In the genomic region with DNA sequence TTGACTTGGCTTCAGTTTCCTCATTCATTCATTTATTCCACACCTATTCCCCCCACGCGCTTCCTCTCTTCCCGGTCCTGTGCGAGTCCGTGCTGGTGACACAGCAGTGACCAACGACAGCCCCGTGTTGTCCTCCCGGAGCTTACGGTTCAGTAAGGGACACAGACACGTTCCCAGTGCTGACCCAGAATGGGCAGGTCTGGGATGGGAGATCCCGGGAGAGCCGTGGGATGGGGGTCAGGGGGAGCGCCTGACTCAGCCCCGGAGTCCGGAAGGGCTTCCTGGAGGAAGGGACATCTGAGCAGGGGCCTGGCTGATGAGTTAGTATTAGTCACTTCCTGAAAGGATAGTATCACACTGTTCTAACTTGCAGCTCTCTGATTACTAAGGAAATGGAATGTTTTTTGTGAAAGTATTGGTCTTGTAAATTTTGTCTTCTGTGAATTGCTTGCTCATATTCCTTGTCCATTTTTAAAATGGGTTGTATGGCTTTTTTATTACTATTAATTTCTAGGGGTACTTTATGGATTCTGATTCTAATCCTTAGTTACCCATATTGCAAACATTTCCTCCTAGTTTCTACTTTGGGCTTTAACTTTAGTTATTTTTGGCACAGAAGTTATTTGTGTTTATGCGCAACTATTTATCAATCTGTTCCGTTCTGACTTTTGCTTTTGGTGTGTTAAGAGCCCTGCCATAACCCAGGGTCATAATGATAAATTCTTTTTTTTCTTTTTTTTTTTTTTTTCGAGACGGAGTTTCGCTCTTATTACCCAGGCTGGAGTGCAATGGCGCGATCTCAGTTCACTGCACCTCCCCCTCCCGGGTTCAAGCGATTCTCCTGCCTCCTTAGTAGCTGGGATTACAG, we compare ENCODE assay signal across 8 cellular contexts. TPM values are rescaled to one million over a fixed set of nuclear protein-coding genes. Genes with fewer than 3 reads are reported as not detected.
DNase-seq lines count a peak whose midpoint lies in the region; ATAC-seq, FAIRE-seq and TF ChIP-seq lines count a peak whose summit lies in the region.

No MANE protein-coding gene starts in this region.

- peak overlapping the region; percentile 99 for H3K27ac ChIP-seq in PC-9
- peak overlapping the region; percentile 89 to 95 for H3K27ac ChIP-seq in ascending aorta

- H3K36me3 ChIP-seq in PC-9 (ENCODE audit: low read depth) (peaks cover 5% of the 10 kb centered on the region; the same call in 1 of the 2 replicates), ascending aorta (peaks cover 0 to 10% of the 10 kb centered on the region in 2 donors)

- intact Hi-C loops in Calu3 (cut with micrococcal nuclease; ENCODE audit: unreplicated experiment), result loop anchor here (2.0 kb wide), 1 partner anchor 20 kb away; a partner anchor contains a TSS
- intact Hi-C loops in PC-9 (cut with micrococcal nuclease; ENCODE audit: unreplicated experiment), result loop anchor here (5.0 kb wide), 1 partner anchor 343 kb away; a partner anchor contains a TSS
- intact Hi-C loops in ascending aorta (cut with DNase I), result loop anchor here (1.0 to 10.0 kb wide), 3 partner anchors 19 to 268 kb away; a partner anchor contains a TSS
- intact Hi-C loops in sciatic nerve (cut with DNase I), result no loop called here

- DNase-seq in Calu3, result peak; percentile 87
- DNase-seq in HCEC 1CT, result peak; percentile 99
- peak; percentile 81 to 99 for DNase-seq in PC-9
- DNase-seq in ascending aorta (ENCODE audit: low spot score in 2 of 2), result peak; percentile 67 to 94
- peak in 27 of 51 donors; percentile 11 to 74 (median 43) for DNase-seq in hypothalamus (lab: John Stamatoyannopoulos, UW)
- no peak for DNase-seq in sciatic nerve (ENCODE audit: low spot score)
- DNase-seq in GM19239 (ENCODE audit: insufficient read length, low spot score), result no peak
- no peak for DNase-seq in cerebellar nuclear complex (lab: John Stamatoyannopoulos, UW)

- peak overlapping the region; percentile 77 for H3K4me3 Mint-ChIP-seq in Calu3 (ENCODE audit: low read depth, unreplicated experiment)

- H3K9me3 Mint-ChIP-seq in Calu3 (ENCODE audit: low read depth, unreplicated experiment), result no peaks in the 10 kb centered on the region

- H3K27me3 Mint-ChIP-seq in Calu3 (ENCODE audit: unreplicated experiment), result no peaks in the 10 kb centered on the region

- H3K4me1 Mint-ChIP-seq in Calu3 (ENCODE audit: low read depth, unreplicated experiment), result peaks cover 41% of the 10 kb centered on the region

- no peak for FAIRE-seq in GM19239 (lab: Jason Lieb, UNC)

- H3K27me3 ChIP-seq in PC-9 (ENCODE audit: insufficient read depth, low read depth) (no peaks in the 10 kb centered on the region), ascending aorta (no peaks in the 10 kb centered on the region)

- peaks cover 47% of the 10 kb centered on the region for H3K36me3 Mint-ChIP-seq in Calu3 (ENCODE audit: insufficient read depth, unreplicated experiment)

- H3K4me2 ChIP-seq in PC-9, result peak overlapping the region; percentile 92

- H3K4me1 ChIP-seq in PC-9 (replicated peaks; ENCODE audit: insufficient read depth) (peaks cover 43% of the 10 kb centered on the region), ascending aorta (peaks cover 0 to 37% of the 10 kb centered on the region in 2 donors)

- no peak for TF ChIP-seq CTCF in Calu3 (IDR thresholded peaks at IDR 0.05; ENCODE audit: unreplicated experiment)
- no peak for TF ChIP-seq CTCF in PC-9 (conservative IDR thresholded peaks at IDR 0.05)
- TF ChIP-seq CTCF in ascending aorta (IDR thresholded peaks at IDR 0.05), result no peak

- no peaks in the 10 kb centered on the region for H3K9me2 ChIP-seq in PC-9 (ENCODE audit: insufficient read depth)

- H3K79me2 ChIP-seq in PC-9 (ENCODE audit: low read depth), result peaks cover 24% of the 10 kb centered on the region

- H3K9me3 ChIP-seq in PC-9 (ENCODE audit: insufficient read depth, low read depth) (no peaks in the 10 kb centered on the region), ascending aorta (no peaks in the 10 kb centered on the region)

- BruUV-seq in Calu3 (replicated peaks; lab: Mats Ljungman, UMichigan), result no TSS peak
- BruUV-seq in PC-9 (replicated peaks; lab: Mats Ljungman, UMichigan), result no TSS peak

- H3F3A ChIP-seq in PC-9 (ENCODE audit: insufficient read depth, low read depth), result peaks cover 54% of the 10 kb centered on the region

- POLR2A ChIA-PET in PC-9 (lab: Charles Lee; ENCODE audit: unreplicated experiment), result interaction anchor here (0.7 kb wide), 2 partner anchors 21 to 213 kb away, joined by 4 to 8 read pairs; no protein-coding TSS in a partner anchor

- CTCF ChIA-PET in Calu3 (lab: Charles Lee), result interaction anchor here (0.7 to 2.1 kb wide), 8 partner anchors 10 to 268 kb away, joined by 3 to 18 read pairs (median 6); a partner anchor contains a TSS
- CTCF ChIA-PET in PC-9 (lab: Charles Lee), result no interaction called here

- ATAC-seq in sciatic nerve, result peak; percentile 33

- H3K4me3 ChIP-seq in PC-9 (peak overlapping the region; percentile 77), ascending aorta (peak overlapping the region; percentile 69 to 85)

- peak overlapping the region; percentile 66 for H2AFZ ChIP-seq in PC-9

- H3K27ac Mint-ChIP-seq in Calu3 (ENCODE audit: unreplicated experiment), result peak overlapping the region; percentile 85

- H4K20me1 ChIP-seq in PC-9 (ENCODE audit: insufficient read depth), result no peaks in the 10 kb centered on the region

RNA-seq across cellular contexts. Expression of a gene that starts 0.7 kb away (rescaled TPM):
- total RNA-seq in Calu3 (2022) (55.7 and 58.9 TPM in 2 replicates), PC-9 (2021) (102 and 138 TPM in 2 replicates), ascending aorta (142 TPM), sciatic nerve (58.6 TPM)

RNA-seq across cellular contexts. Expression of a gene that starts 18.0 kb away (rescaled TPM):
- total RNA-seq in Calu3 (2022) (22.5 and 25.8 TPM in 2 replicates), PC-9 (2021) (9.6 and 11.5 TPM in 2 replicates), ascending aorta (3.7 TPM), sciatic nerve (2.3 TPM)

RNA-seq across cellular contexts. Expression of a gene that starts 19.6 kb away (rescaled TPM):
- 98.4 and 135 TPM in 2 replicates for total RNA-seq in Calu3 (2022)
- 113 and 121 TPM in 2 replicates for total RNA-seq in PC-9 (2021)
- total RNA-seq in ascending aorta, result 27.8 TPM
- total RNA-seq in sciatic nerve, result 20.7 TPM

RNA-seq across cellular contexts. Expression of a gene that starts 43.4 kb away (rescaled TPM):
- 18.7 and 23.8 TPM in 2 replicates for total RNA-seq in Calu3 (2022)
- 7.9 and 16.5 TPM in 2 replicates for total RNA-seq in PC-9 (2021)
- total RNA-seq in ascending aorta, result 511 TPM
- 3.7 TPM for total RNA-seq in sciatic nerve

RNA-seq across cellular contexts. Expression of a gene that starts 54.1 kb away (rescaled TPM):
- total RNA-seq in Calu3 (2022) (56.4 and 57.7 TPM in 2 replicates), PC-9 (2021) (26.1 and 33.1 TPM in 2 replicates), ascending aorta (22.4 TPM), sciatic nerve (17.7 TPM)

Comparison
In these comparisons a context has a peak if more than half of its experiments do, and no peak if none do; other contexts are left out.
1. DNase-seq: peak in Calu3 (single experiment), HCEC 1CT (single experiment), PC-9 (2 of 2), ascending aorta (2 of 2) and hypothalamus (27 of 51); none in sciatic nerve (single experiment), GM19239 (single experiment) and cerebellar nuclear complex (0 of 2).